ENCODE assay signal across 8 cellular contexts in genomic region chr10:72133517-72133916, GRCh38. TPM values are rescaled to one million over a fixed set of nuclear protein-coding genes. Genes with fewer than 3 reads are reported as not detected.
A peak's percentile ranks its signal among the peaks of the same experiment; 100 is the strongest.
DNase-seq lines count a peak whose midpoint lies in the region; ATAC-seq and TF ChIP-seq lines count a peak whose summit lies in the region.

No MANE protein-coding gene starts in this region.

- TF ChIP-seq CTCF in HL-60 (IDR thresholded peaks at IDR 0.05; ENCODE audit: insufficient read depth, low read length) = no peak
- TF ChIP-seq CTCF in fibroblast of pulmonary artery (IDR thresholded peaks at IDR 0.05; ENCODE audit: low read length, missing control alignments) = no peak

- peaks cover 7% of the 10 kb centered on the region for H3K9me3 Mint-ChIP-seq in activated CD4-positive, alpha-beta memory T cell treated with anti-CD3 and anti-CD28 coated beads, Interleukin-2, amount 10 ng/mL, durations not matched to agents 7 days and 5 days

- no peak overlapping the region for H3K27ac Mint-ChIP-seq in activated CD4-positive, alpha-beta memory T cell treated with anti-CD3 and anti-CD28 coated beads, Interleukin-2, amount 10 ng/mL, durations not matched to agents 7 days and 5 days

- no peak overlapping the region for H3K27ac ChIP-seq in HL-60 (replicated peaks)

- H3K4me3 Mint-ChIP-seq in activated CD4-positive, alpha-beta memory T cell treated with anti-CD3 and anti-CD28 coated beads, Interleukin-2, amount 10 ng/mL, durations not matched to agents 7 days and 5 days = no peak overlapping the region

- H3K36me3 Mint-ChIP-seq in activated CD4-positive, alpha-beta memory T cell treated with anti-CD3 and anti-CD28 coated beads, Interleukin-2, amount 10 ng/mL, durations not matched to agents 7 days and 5 days (ENCODE audit: low read depth) = peaks cover 21% of the 10 kb centered on the region

- peak; percentile 82 for ATAC-seq in GM21390 (IDR thresholded peaks at IDR 0.05; ENCODE audit: unreplicated experiment)

- H3K4me3 ChIP-seq in HL-60 (replicated peaks; ENCODE audit: insufficient read depth, low read length) (no peak overlapping the region), fibroblast of pulmonary artery (replicated peaks; ENCODE audit: low read depth, low read length) (no peak overlapping the region)

- H3K27me3 Mint-ChIP-seq in activated CD4-positive, alpha-beta memory T cell treated with anti-CD3 and anti-CD28 coated beads, Interleukin-2, amount 10 ng/mL, durations not matched to agents 7 days and 5 days = no peaks in the 10 kb centered on the region

- POLR2A ChIA-PET in activated CD4-positive, alpha-beta memory T cell treated with anti-CD3 and anti-CD28 coated beads, Interleukin-2, amount 10 ng/mL, durations not matched to agents 7 days and 5 days (lab: Charles Lee) = interaction anchor here (1.5 to 1.6 kb wide), 2 partner anchors 45 to 127 kb away, joined by 4 to 6 read pairs; partner anchors contain the start of gene SPOCK2

- H3K27me3 ChIP-seq in HL-60 (ENCODE audit: insufficient read depth, poor library complexity, severe bottlenecking) = no peaks in the 10 kb centered on the region

- DNase-seq in GM04503 (ENCODE audit: low read depth) (peak; percentile 53), HL-60 (ENCODE audit: low read depth in 1 of 2, low spot score in 1 of 2) (peak; percentile 4 to 23), fibroblast of pulmonary artery (ENCODE audit: low read depth) (peak; percentile 48), NCI-H748 (lab: John Stamatoyannopoulos, UW; ENCODE audit: unreplicated experiment) (no peak), DMS153 (lab: John Stamatoyannopoulos, UW) (no peak), cerebellar cortex (ENCODE audit: low spot score) (no peak)
- DNase-seq in activated CD4-positive, alpha-beta memory T cell treated with anti-CD3 and anti-CD28 coated beads, Interleukin-2, amount 10 ng/mL, durations not matched to agents 7 days and 5 days = no peak

- H3K4me1 Mint-ChIP-seq in activated CD4-positive, alpha-beta memory T cell treated with anti-CD3 and anti-CD28 coated beads, Interleukin-2, amount 10 ng/mL, durations not matched to agents 7 days and 5 days = peaks cover 38% of the 10 kb centered on the region

- CTCF ChIA-PET in activated CD4-positive, alpha-beta memory T cell treated with anti-CD3 and anti-CD28 coated beads, Interleukin-2, amount 10 ng/mL, durations not matched to agents 7 days and 5 days (lab: Charles Lee) = interaction anchor here (0.9 to 2.1 kb wide), 4 partner anchors 9 to 203 kb away, joined by 3 to 19 read pairs (median 6); no protein-coding TSS in a partner anchor

RNA-seq across cellular contexts. Expression of gene SPOCK2, which starts 45.2 kb away (rescaled TPM):
- total RNA-seq in activated CD4-positive, alpha-beta memory T cell treated with anti-CD3 and anti-CD28 coated beads, Interleukin-2, amount 10 ng/mL, durations not matched to agents 7 days and 5 days = 100 to 1,000 TPM; 418 to 420 TPM

Comparison
In these comparisons a context has a peak if more than half of its experiments do, and no peak if none do; other contexts are left out.
1. DNase-seq: peak in GM04503 (single experiment), HL-60 (2 of 2) and fibroblast of pulmonary artery (single experiment); none in NCI-H748 (single experiment), DMS153 (single experiment), cerebellar cortex (single experiment) and activated CD4-positive, alpha-beta memory T cell treated with anti-CD3 and anti-CD28 coated beads, Interleukin-2, amount 10 ng/mL, durations not matched to agents 7 days and 5 days (single experiment).